ENCODE assay signal across 13 cellular contexts in genomic region chr12:128796439-128797118, GRCh38. TPM values are rescaled to one million over a fixed set of nuclear protein-coding genes. Genes with fewer than 3 reads are reported as not detected.
DNase-seq lines count a peak whose midpoint lies in the region; ATAC-seq and TF ChIP-seq lines count a peak whose summit lies in the region.
"Had no signal": no experiment of that assay in that cellular context is flagged by ENCODE, and none has a peak within 500 bp of the region (broad histone marks: within the 10 kb centered on the region; RNA-seq: fewer than 3 reads in every experiment).

No MANE protein-coding gene starts in this region.

- TF ChIP-seq RAD21 in IMR-90 (IDR thresholded peaks at IDR 0.05; ENCODE audit: low read length), result no peak

- DNase-seq in activated T-cell treated with anti-CD3 and anti-CD28 coated beads, Interleukin-2, amount 50 U/mL, for 72 hours, result no peak
- DNase-seq in activated T-cell treated with anti-CD3 and anti-CD28 coated beads, Interleukin-2, amount 50 U/mL, for 1 hour, result no peak
- DNase-seq in IMR-90, result no peak
- no peak for DNase-seq in endodermal cell
- no peak for DNase-seq in stimulated activated naive B cell treated with anti-CD40 and anti-IgM and Interleukin-4, amounts not matched to agents 10 μg/mL and 1 μg/mL and 100 μg/mL, for 72 hours
- DNase-seq in WERI-Rb-1, result no peak
- DNase-seq: effector CD4-positive, alpha-beta T cell; right lobe of liver had no signal

- in situ Hi-C loops in IMR-90 (cut with MboI; ENCODE audit: low sequenced_read_pairs), result loop anchor here (25.0 kb wide), 1 partner anchor 1941 kb away; no protein-coding TSS in a partner anchor

- H2BK120ac ChIP-seq in IMR-90 (ENCODE audit: low read depth, low read length), result peak overlapping the region; percentile 79

- no peak for TF ChIP-seq POLR2A in IMR-90 (IDR thresholded peaks at IDR 0.05; ENCODE audit: low read depth, low read length)

- H3K14ac ChIP-seq in IMR-90 (replicated peaks; ENCODE audit: low read depth, low read length), result 0 out of 2 replicates have a peak overlapping the region, but pooled peaks have one; percentile 22

- no TSS peak for BruUV-seq in IMR-90 (replicated peaks; lab: Mats Ljungman, UMichigan)

- CTCF ChIA-PET in IMR-90 (lab: Yijun Ruan, JAX), result interaction anchor here (0.5 kb wide), 1 partner anchor 503 kb away, joined by 3 read pairs; no protein-coding TSS in a partner anchor

- peaks cover 24 to 28% of the 10 kb centered on the region in 2 experiments for H3K79me1 ChIP-seq in IMR-90 (ENCODE audit: low read depth in 1 of 2, low read length in 2 of 2)

- H3K4me1 Mint-ChIP-seq in activated T-cell treated with anti-CD3 and anti-CD28 coated beads, Interleukin-2, amount 50 U/mL, for 72 hours (ENCODE audit: low read depth), result peaks cover 12% of the 10 kb centered on the region
- H3K4me1 Mint-ChIP-seq in endodermal cell, result peaks cover 22% of the 10 kb centered on the region
- H3K4me1 Mint-ChIP-seq in stimulated activated naive B cell treated with anti-CD40 and anti-IgM and Interleukin-4, amounts not matched to agents 10 μg/mL and 1 μg/mL and 100 μg/mL, for 72 hours, result peaks cover 66 to 86% of the 10 kb centered on the region in 2 donors

- peak overlapping the region in 1 of 2 donors; percentile 51 for H3K4me3 Mint-ChIP-seq in activated T-cell treated with anti-CD3 and anti-CD28 coated beads, Interleukin-2, amount 50 U/mL, for 72 hours
- no peak overlapping the region for H3K4me3 Mint-ChIP-seq in endodermal cell
- H3K4me3 Mint-ChIP-seq in stimulated activated naive B cell treated with anti-CD40 and anti-IgM and Interleukin-4, amounts not matched to agents 10 μg/mL and 1 μg/mL and 100 μg/mL, for 72 hours, result peak overlapping the region; percentile 81 to 83

- H3K9ac ChIP-seq in IMR-90 (ENCODE audit: low read depth, low read length) (no peak overlapping the region), endodermal cell (ENCODE audit: extremely low read depth, low read length, poor library complexity, severe bottlenecking) (no peak overlapping the region)

- TF ChIP-seq CTCF in IMR-90 (conservative IDR thresholded peaks at IDR 0.05; ENCODE audit: low read depth, low read length) (no peak), endodermal cell (conservative IDR thresholded peaks at IDR 0.05) (no peak), WERI-Rb-1 (IDR thresholded peaks at IDR 0.05; ENCODE audit: low read depth, low read length) (no peak)

- H3K56ac ChIP-seq in IMR-90 (ENCODE audit: extremely low read depth, insufficient read depth, low read length), result no peak overlapping the region

- no peaks in the 10 kb centered on the region for H3K27me3 Mint-ChIP-seq in activated T-cell treated with anti-CD3 and anti-CD28 coated beads, Interleukin-2, amount 50 U/mL, for 72 hours (ENCODE audit: low read depth)
- H3K27me3 Mint-ChIP-seq in endodermal cell (ENCODE audit: insufficient read depth), result no peaks in the 10 kb centered on the region
- H3K27me3 Mint-ChIP-seq in stimulated activated naive B cell treated with anti-CD40 and anti-IgM and Interleukin-4, amounts not matched to agents 10 μg/mL and 1 μg/mL and 100 μg/mL, for 72 hours, result no peaks in the 10 kb centered on the region

- no peak overlapping the region for H2AFZ ChIP-seq in IMR-90 (replicated peaks; ENCODE audit: low read length, poor library complexity)

- peak overlapping the region; percentile 89 for H4K91ac ChIP-seq in IMR-90 (ENCODE audit: insufficient read depth, low read depth, low read length)

- 0 out of 2 replicates have a peak overlapping the region, but pooled peaks have one; percentile 42 for H3K23ac ChIP-seq in IMR-90 (ENCODE audit: low read depth, low read length)

- WGBS in IMR-90 (ENCODE audit: extremely low coverage in 2 of 2, insufficient read length in 1 of 2), 2 experiments, result 86% methylated on average over 12 of the region's 19 CpGs; no CpG with 5 or more reads in 1 of the 2 experiments
- 93 to 95% methylated on average over 19 of the region's 19 CpGs for WGBS in endodermal cell (ENCODE audit: insufficient coverage in 1 of 2, insufficient read length in 1 of 2), 2 experiments

- peaks cover 6% of the 10 kb centered on the region; the same call in 1 of the 2 replicates for H3K9me1 ChIP-seq in IMR-90 (ENCODE audit: insufficient read depth, low read length)

- H3K4me3 ChIP-seq in IMR-90 (ENCODE audit: insufficient read depth, low read depth, low read length) (no peak overlapping the region), endodermal cell (ENCODE audit: low read length) (peak overlapping the region; percentile 52), WERI-Rb-1 (ENCODE audit: low read depth, low read length) (no peak overlapping the region)
- H3K4me3 ChIP-seq: right lobe of liver, tibial nerve had no signal

- H3K9me3 Mint-ChIP-seq in activated T-cell treated with anti-CD3 and anti-CD28 coated beads, Interleukin-2, amount 50 U/mL, for 72 hours, result no peaks in the 10 kb centered on the region
- no peaks in the 10 kb centered on the region for H3K9me3 Mint-ChIP-seq in endodermal cell
- H3K9me3 Mint-ChIP-seq in stimulated activated naive B cell treated with anti-CD40 and anti-IgM and Interleukin-4, amounts not matched to agents 10 μg/mL and 1 μg/mL and 100 μg/mL, for 72 hours, result no peaks in the 10 kb centered on the region

- peaks cover 14% of the 10 kb centered on the region for H3K4me1 ChIP-seq in IMR-90 (ENCODE audit: control insufficient read depth, insufficient read depth, low read length)
- peaks cover 20% of the 10 kb centered on the region for H3K4me1 ChIP-seq in endodermal cell (ENCODE audit: control insufficient read depth, insufficient read depth, low read length)
- H3K4me1 ChIP-seq: right lobe of liver had no signal

- dilution Hi-C loops in IMR-90 (cut with HindIII; ENCODE audit: low sequenced_read_pairs, unreplicated experiment), result no loop called here

- H3K9me3 ChIP-seq in IMR-90 (ENCODE audit: control insufficient read depth, insufficient read depth, low read length), result no peaks in the 10 kb centered on the region
- no peaks in the 10 kb centered on the region for H3K9me3 ChIP-seq in endodermal cell (ENCODE audit: control insufficient read depth, low read length)
- no peaks in the 10 kb centered on the region for H3K9me3 ChIP-seq in WERI-Rb-1 (ENCODE audit: severe bottlenecking)
- H3K9me3 ChIP-seq: right lobe of liver, tibial nerve had no signal

- no peak for ATAC-seq in activated T-cell treated with anti-CD3 and anti-CD28 coated beads, Interleukin-2, amount 50 U/mL, for 72 hours (replicated peaks in 1 of 2)
- ATAC-seq in IMR-90 (ENCODE audit: low read depth) (no peak), HG02642 (IDR thresholded peaks at IDR 0.05; ENCODE audit: poor library complexity, unreplicated experiment) (no peak), HG03045 (IDR thresholded peaks at IDR 0.05; ENCODE audit: unreplicated experiment) (no peak)
- ATAC-seq in stimulated activated naive B cell treated with anti-CD40 and anti-IgM and Interleukin-4, amounts not matched to agents 10 μg/mL and 1 μg/mL and 100 μg/mL, for 72 hours (replicated peaks), result peak in 1 of 2 donors; percentile 8

- H3K36me3 Mint-ChIP-seq in activated T-cell treated with anti-CD3 and anti-CD28 coated beads, Interleukin-2, amount 50 U/mL, for 72 hours (ENCODE audit: insufficient read depth in 2 of 2), result peaks cover 4 to 29% of the 10 kb centered on the region in 2 donors
- peaks cover 89% of the 10 kb centered on the region for H3K36me3 Mint-ChIP-seq in endodermal cell (ENCODE audit: low read depth)
- H3K36me3 Mint-ChIP-seq in stimulated activated naive B cell treated with anti-CD40 and anti-IgM and Interleukin-4, amounts not matched to agents 10 μg/mL and 1 μg/mL and 100 μg/mL, for 72 hours, result peaks cover 80 to 95% of the 10 kb centered on the region in 2 donors

- 0 out of 2 replicates have a peak overlapping the region, but pooled peaks have one; percentile 35 for H2BK20ac ChIP-seq in IMR-90 (ENCODE audit: low read depth, low read length)

- H3K27me3 ChIP-seq in IMR-90 (ENCODE audit: control insufficient read depth, insufficient read depth, low read length) (no peaks in the 10 kb centered on the region), endodermal cell (ENCODE audit: control insufficient read depth, insufficient read depth, low read length, poor library complexity, severe bottlenecking) (no peaks in the 10 kb centered on the region), WERI-Rb-1 (ENCODE audit: insufficient read depth, low read depth, severe bottlenecking) (no peaks in the 10 kb centered on the region)
- H3K27me3 ChIP-seq: right lobe of liver, tibial nerve had no signal

- H4K20me1 ChIP-seq in IMR-90 (ENCODE audit: insufficient read depth, low read length), result peaks cover 5% of the 10 kb centered on the region; the same call in 1 of the 2 replicates

- no peak overlapping the region for H3K18ac ChIP-seq in IMR-90 (ENCODE audit: low read depth, low read length)

- peak overlapping the region; percentile 70 for H2AK9ac ChIP-seq in IMR-90 (replicated peaks; ENCODE audit: low read depth, low read length, poor library complexity)

- peak overlapping the region; percentile 41 for H3K4ac ChIP-seq in IMR-90 (ENCODE audit: low read depth, low read length)

- peak overlapping the region; percentile 49; the same call in 1 of the 3 replicates for H2BK15ac ChIP-seq in IMR-90 (ENCODE audit: low read depth, low read length)

- intact Hi-C loops in IMR-90 (cut with micrococcal nuclease), result no loop called here

- POLR2A ChIA-PET in IMR-90 (lab: Charles Lee; ENCODE audit: unreplicated experiment), result no interaction called here

- H2BK5ac ChIP-seq in IMR-90 (ENCODE audit: low read depth, low read length, poor library complexity, severe bottlenecking), result peak overlapping the region; percentile 75

- peak overlapping the region; percentile 20 for H3K27ac Mint-ChIP-seq in activated T-cell treated with anti-CD3 and anti-CD28 coated beads, Interleukin-2, amount 50 U/mL, for 72 hours
- H3K27ac Mint-ChIP-seq in endodermal cell, result peak overlapping the region; percentile 35
- H3K27ac Mint-ChIP-seq in stimulated activated naive B cell treated with anti-CD40 and anti-IgM and Interleukin-4, amounts not matched to agents 10 μg/mL and 1 μg/mL and 100 μg/mL, for 72 hours, result peak overlapping the region; percentile 99

- peak overlapping the region; percentile 40 to 64; a peak in 1 of 4 replicates for H4K8ac ChIP-seq in IMR-90 (ENCODE audit: low read depth in 2 of 2, low read length in 2 of 2)

- H3K27ac ChIP-seq in IMR-90 (ENCODE audit: insufficient read depth, low read length) (peak overlapping the region; percentile 83), endodermal cell (ENCODE audit: low read depth, low read length) (no peak overlapping the region), WERI-Rb-1 (no peak overlapping the region)
- H3K27ac ChIP-seq: right lobe of liver, tibial nerve had no signal

- no peak overlapping the region; the same call in 1 of the 2 replicates for H4K5ac ChIP-seq in IMR-90 (ENCODE audit: low read depth, low read length)

- H3K4me2 ChIP-seq in IMR-90 (ENCODE audit: low read depth, low read length), result no peak overlapping the region

- H3K36me3 ChIP-seq in IMR-90 (ENCODE audit: control insufficient read depth, insufficient read depth, low read length), result peaks cover 50% of the 10 kb centered on the region
- peaks cover 93% of the 10 kb centered on the region for H3K36me3 ChIP-seq in endodermal cell (ENCODE audit: control insufficient read depth, insufficient read depth, low read length)
- peaks cover 86% of the 10 kb centered on the region for H3K36me3 ChIP-seq in WERI-Rb-1

- H2AK5ac ChIP-seq in IMR-90 (ENCODE audit: low read depth, low read length), result peak overlapping the region; percentile 55; the same call in 1 of the 2 replicates

RNA-seq across cellular contexts. Expression of gene SLC15A4, which starts 27.2 kb away (rescaled TPM):
- 10 to 100 TPM; 19.4 to 19.8 TPM for total RNA-seq in activated T-cell treated with anti-CD3 and anti-CD28 coated beads, Interleukin-2, amount 50 U/mL, for 72 hours
- total RNA-seq in IMR-90 (2012; rRNA removed) (21.4 and 21.9 TPM in 2 replicates), endodermal cell (10 to 100 TPM; 28.2 to 39.5 TPM)
- 14.3 and 15.4 TPM in 2 replicates for polyA plus RNA-seq in IMR-90 (2012; rRNA removed)
- polyA plus RNA-seq in IMR-90 (2012; cell fraction: cytosol; rRNA removed), result 7.8 and 12.7 TPM in 2 replicates
- polyA plus RNA-seq in IMR-90 (2012; cell fraction: nucleus; rRNA removed; ENCODE audit: low replicate concordance), result 15.4 and 31.6 TPM in 2 replicates
- polyA plus RNA-seq in endodermal cell (2013, experiment 1 of 2), result 18.9 TPM
- polyA plus RNA-seq in endodermal cell (2013, experiment 2 of 2), result 21.5 TPM

RNA-seq across cellular contexts. Expression of gene GLT1D1, which starts 56.7 kb away (rescaled TPM):
- under 1 TPM in 1 of 2 donors, not detected in 1; 0.41 TPM for total RNA-seq in activated T-cell treated with anti-CD3 and anti-CD28 coated beads, Interleukin-2, amount 50 U/mL, for 72 hours
- total RNA-seq in IMR-90 (2012; rRNA removed) (not detected in 2 replicates), endodermal cell (10 to 100 TPM; 23.8 to 25.4 TPM)
- not detected in 2 replicates for polyA plus RNA-seq in IMR-90 (2012; rRNA removed)
- 0.02 TPM in 1 of 2 replicates, not detected in the other for polyA plus RNA-seq in IMR-90 (2012; cell fraction: cytosol; rRNA removed)
- polyA plus RNA-seq in IMR-90 (2012; cell fraction: nucleus; rRNA removed; ENCODE audit: low replicate concordance), result not detected in 2 replicates
- 7.3 TPM for polyA plus RNA-seq in endodermal cell (2013, experiment 1 of 2)
- polyA plus RNA-seq in endodermal cell (2013, experiment 2 of 2), result 7.9 TPM
- total RNA-seq: myocyte had no signal
- polyA plus RNA-seq: keratinocyte had no signal

Comparison
In these comparisons a context has a peak if more than half of its experiments do, and no peak if none do; other contexts are left out.
1. H3K27ac Mint-ChIP-seq: peak in every context shown above with its lines; median percentile 99 in stimulated activated naive B cell treated with anti-CD40 and anti-IgM and Interleukin-4, amounts not matched to agents 10 μg/mL and 1 μg/mL and 100 μg/mL, for 72 hours; 35 in endodermal cell; 20 in activated T-cell treated with anti-CD3 and anti-CD28 coated beads, Interleukin-2, amount 50 U/mL, for 72 hours.
2. RNA of gene GLT1D1, which starts 56.7 kb away (total RNA-seq): 23.8 to 25.4 TPM in endodermal cell; 0.41 TPM in activated T-cell treated with anti-CD3 and anti-CD28 coated beads, Interleukin-2, amount 50 U/mL, for 72 hours and not detected in IMR-90; every median in the first group is over 10 times any median in the second.